12 cellular contexts compared by ENCODE assay signal in genomic region chr2:240468300-240469238, GRCh38. TPM values are rescaled to one million over a fixed set of nuclear protein-coding genes. Genes with fewer than 3 reads are reported as not detected.
A peak's percentile ranks its signal among the peaks of the same experiment; 100 is the strongest.
DNase-seq lines count a peak whose midpoint lies in the region; ATAC-seq, FAIRE-seq and TF ChIP-seq lines count a peak whose summit lies in the region.
"Had no signal": no experiment of that assay in that cellular context is flagged by ENCODE, and none has a peak within 500 bp of the region (broad histone marks: within the 10 kb centered on the region; RNA-seq: fewer than 3 reads in every experiment).

No MANE protein-coding gene starts in this region.

- no peak overlapping the region for H3K27ac ChIP-seq in pancreas
- H3K27ac ChIP-seq: suprapubic skin had no signal

- ATAC-seq in pancreas (peak in 1 of 4 donors; percentile 5), GM18502 (IDR thresholded peaks at IDR 0.05; ENCODE audit: poor library complexity, unreplicated experiment) (no peak)

- H3K9me3 ChIP-seq in BE2C (peaks cover 3% of the 10 kb centered on the region; the same call in 1 of the 2 replicates), pancreas (no peaks in the 10 kb centered on the region)
- H3K9me3 ChIP-seq: suprapubic skin had no signal

- DNase-seq in BE2C (peak; percentile 37), GM13977 (ENCODE audit: low spot score) (peak; percentile 19), fibroblast of mammary gland (ENCODE audit: low read depth) (peak; percentile 15), pancreas (peak in 5 of 6 donors; percentile 2 to 65 (median 20)), NCI-H526 treated with DMSO at 0.1 percent for 48 hours (lab: John Stamatoyannopoulos, UW) (no peak), DMS53 treated with DMSO at 0.1 percent for 48 hours (lab: John Stamatoyannopoulos, UW; ENCODE audit: unreplicated experiment) (no peak)
- no peak for DNase-seq in effector CD8-positive, alpha-beta T cell (lab: John Stamatoyannopoulos, UW)
- DNase-seq: activated B cell treated with CpG ODN at 0.5 μM for 24 hours; activated effector memory CD4-positive, alpha-beta T cell treated with Interleukin-2 at 50 U/mL for 16 hours; NCI-H2107 had no signal

- in situ Hi-C loops in GM13977 (cut with MboI; ENCODE audit: low pct_unique_long_range_greater_than_20kb, low sequenced_read_pairs, unreplicated experiment), result no loop called here

- H3K4me1 ChIP-seq in BE2C (peaks cover 3% of the 10 kb centered on the region), pancreas (no peaks in the 10 kb centered on the region)

- H3K27me3 ChIP-seq in BE2C (no peaks in the 10 kb centered on the region), pancreas (no peaks in the 10 kb centered on the region)
- H3K27me3 ChIP-seq: suprapubic skin had no signal

- intact Hi-C loops in pancreas (cut with DNase I), result no loop called here

- H3K4me3 ChIP-seq in BE2C (ENCODE audit: low read depth, low read length) (no peak overlapping the region), fibroblast of mammary gland (ENCODE audit: control insufficient read depth, low read depth, low read length) (no peak overlapping the region), pancreas (no peak overlapping the region)
- H3K4me3 ChIP-seq: suprapubic skin had no signal

- H3K36me3 ChIP-seq in BE2C, result no peaks in the 10 kb centered on the region; the same call in 1 of the 2 replicates
- H3K36me3 ChIP-seq in pancreas, result no peaks in the 10 kb centered on the region

- TF ChIP-seq CTCF in BE2C (IDR thresholded peaks at IDR 0.05; ENCODE audit: low read depth, low read length) (no peak), GM13977 (IDR thresholded peaks at IDR 0.05; ENCODE audit: extremely low read depth, insufficient read depth, missing control alignments) (no peak), fibroblast of mammary gland (conservative IDR thresholded peaks at IDR 0.05; ENCODE audit: control insufficient read depth, insufficient read depth, low read depth, low read length) (no peak), pancreas (IDR thresholded peaks at IDR 0.05) (no peak)

- WGBS in pancreas, 2 donors, result 67 to 76% methylated on average over 19 to 20 of the region's 20 CpGs

- FAIRE-seq in pancreas (lab: Jason Lieb, UNC), result no peak

RNA-seq across cellular contexts. Expression of gene GPC1, which starts 33.1 kb away (rescaled TPM):
- polyA plus RNA-seq in BE2C (2012; ENCODE audit: insufficient read depth, insufficient read length, low read depth), result 46.0 TPM
- 10 to 100 TPM; 11.7 to 37.6 (median 16.3) TPM for total RNA-seq in pancreas
- polyA plus RNA-seq in pancreas, result 10 to 100 TPM; 23.2 to 27.5 TPM

Comparison
In these comparisons a context has a peak if more than half of its experiments do, and no peak if none do; other contexts are left out.
1. DNase-seq: peak in BE2C (single experiment), GM13977 (single experiment), fibroblast of mammary gland (single experiment) and pancreas (5 of 6); none in NCI-H526 treated with DMSO at 0.1 percent for 48 hours (single experiment), effector CD8-positive, alpha-beta T cell (single experiment) and DMS53 treated with DMSO at 0.1 percent for 48 hours (single experiment).